23 cellular contexts compared by ENCODE assay signal in genomic region chr14:51205486-51205885, GRCh38. TPM values are rescaled to one million over a fixed set of nuclear protein-coding genes. Genes with fewer than 3 reads are reported as not detected.
DNase-seq lines count a peak whose midpoint lies in the region; ATAC-seq, FAIRE-seq and TF ChIP-seq lines count a peak whose summit lies in the region.
"Had no signal": no experiment of that assay in that cellular context is flagged by ENCODE, and none has a peak within 500 bp of the region (broad histone marks: within the 10 kb centered on the region; RNA-seq: fewer than 3 reads in every experiment).

No MANE protein-coding gene starts in this region.

- WGBS in heart right ventricle, 2 donors: 80 to 84% methylated on average over 6 of the region's 6 CpGs

- ATAC-seq in heart right ventricle: no peak
- ATAC-seq: CD8-positive, alpha-beta T cell; HCT116 had no signal

- H3K4me1 ChIP-seq in heart right ventricle: no peaks in the 10 kb centered on the region

- in situ Hi-C loops in ACHN (cut with HindIII; ENCODE audit: low pct_ligation_motif_present, low pct_unique_long_range_greater_than_20kb, low sequenced_read_pairs): no loop called here

- intact Hi-C loops in heart right ventricle (cut with DNase I): loop anchor here in 2 of 10 donors (10.0 kb wide), 2 partner anchors 231 to 241 kb away; no protein-coding TSS in a partner anchor

- no peak overlapping the region for H3K27ac ChIP-seq in heart right ventricle
- H3K27ac ChIP-seq: 22Rv1, BLaER1, PC-9 had no signal

- no peak for TF ChIP-seq CTCF in heart right ventricle (IDR thresholded peaks at IDR 0.05)

- FAIRE-seq in urothelium cell line (lab: Jason Lieb, UNC): peak; percentile 74
- FAIRE-seq: D721Med, GM12891, GM18507 had no signal

- peaks cover 0 to 3% (median 0%) of the 10 kb centered on the region in 7 donors for H3K27me3 ChIP-seq in heart right ventricle
- H3K27me3 ChIP-seq: BLaER1 had no signal

- no peaks in the 10 kb centered on the region for H3K9me3 ChIP-seq in heart right ventricle
- H3K9me3 ChIP-seq: BLaER1, SK-N-SH had no signal

- no peak overlapping the region for H3K4me3 ChIP-seq in heart right ventricle
- H3K4me3 ChIP-seq: BLaER1, PC-9 had no signal

- peak; percentile 28 for DNase-seq in DMS53 (lab: John Stamatoyannopoulos, UW)
- no peak for DNase-seq in DMS53 treated with DMSO at 0.1 percent for 48 hours (lab: John Stamatoyannopoulos, UW; ENCODE audit: unreplicated experiment)
- peak; percentile 64 for DNase-seq in RPMI7951 (ENCODE audit: low read depth)
- DNase-seq in myocyte (ENCODE audit: low read depth): peak; percentile 95
- no peak for DNase-seq in urothelium cell line (ENCODE audit: low spot score)
- DNase-seq in ACHN: no peak
- no peak for DNase-seq in heart right ventricle
- DNase-seq in T-helper 1 cell: no peak
- DNase-seq: CD8-positive, alpha-beta T cell; IMR-90; MV-4-11; NCI-H146; NCI-H2081 treated with DMSO at 0.1 percent for 48 hours; NCI-H2227 treated with DMSO at 0.1 percent for 48 hours; NCI-H526; PC-9; SK-N-SH had no signal

- H3K36me3 ChIP-seq in heart right ventricle: no peaks in the 10 kb centered on the region
- H3K36me3 ChIP-seq: BLaER1 had no signal

RNA-seq across cellular contexts. Expression of gene TMX1, which starts 34.6 kb away (rescaled TPM):
- total RNA-seq in RPMI7951 (2014; rRNA removed; shearing (Covaris generic)): 87.8 and 110 TPM in 2 replicates
- total RNA-seq in myocyte (76.2 and 82.5 TPM in 2 replicates), heart right ventricle (10 to 100 TPM in 3 of 10 donors, 1 to 10 TPM in 7; 5.6 to 14.5 (median 6.9) TPM)
- 21.1 TPM for polyA plus RNA-seq in myocyte (2012)
- polyA plus RNA-seq in heart right ventricle: 1 to 10 TPM; 4.0 to 6.7 TPM

Comparison
In these comparisons a context has a peak if more than half of its experiments do, and no peak if none do; other contexts are left out.
1. DNase-seq: peak in DMS53 (single experiment), RPMI7951 (single experiment) and myocyte (single experiment); none in DMS53 treated with DMSO at 0.1 percent for 48 hours (single experiment), urothelium cell line (single experiment), ACHN (single experiment), heart right ventricle (0 of 2) and T-helper 1 cell (0 of 5).